In genomic region chr1:67429528-67430357, GRCh38 we compare ENCODE assay signal across 8 cellular contexts. TPM values are rescaled to one million over a fixed set of nuclear protein-coding genes. Genes with fewer than 3 reads are reported as not detected.
DNase-seq lines count a peak whose midpoint lies in the region; ATAC-seq and TF ChIP-seq lines count a peak whose summit lies in the region.

No MANE protein-coding gene starts in this region.

- peak overlapping the region; percentile 97 for H3K27ac ChIP-seq in CD4-positive, CD25-positive, alpha-beta regulatory T cell (ENCODE audit: insufficient read depth, low read length, poor library complexity, severe bottlenecking)
- peak overlapping the region; percentile 78 for H3K27ac ChIP-seq in Karpas-422 (ENCODE audit: low read length)
- H3K27ac ChIP-seq in neural progenitor cell: peak overlapping the region; percentile 24
- H3K27ac ChIP-seq in thymus (ENCODE audit: low read depth): peak overlapping the region; percentile 44

- peak overlapping the region; percentile 98 for H3K9ac ChIP-seq in Karpas-422 (ENCODE audit: low read length)
- H3K9ac ChIP-seq in neural progenitor cell: peak overlapping the region; percentile 95

- DNase-seq in CD4-positive, CD25-positive, alpha-beta regulatory T cell: peak in 2 of 3 donors; percentile 7 to 50
- DNase-seq in Karpas-422 (peak; percentile 72), fibroblast of mammary gland (ENCODE audit: low read depth) (peak; percentile 14), neural progenitor cell (ENCODE audit: low spot score) (peak; percentile 56), cortex of kidney (lab: John Stamatoyannopoulos, UW) (no peak)
- peak; percentile 76 for DNase-seq in activated CD8-positive, alpha-beta memory T cell treated with anti-CD3 and anti-CD28 coated beads, Interleukin-2, amount 50 U/mL, for 48 hours

- H3F3A ChIP-seq in neural progenitor cell (ENCODE audit: low read depth): peaks cover 11% of the 10 kb centered on the region

- peaks cover 20% of the 10 kb centered on the region for H3K36me3 Mint-ChIP-seq in CD4-positive, CD25-positive, alpha-beta regulatory T cell
- H3K36me3 Mint-ChIP-seq in neural progenitor cell: peaks cover 31% of the 10 kb centered on the region

- no peaks in the 10 kb centered on the region for H3K9me2 ChIP-seq in Karpas-422 (replicated peaks; ENCODE audit: insufficient read depth, low read length)

- TF ChIP-seq CTCF in fibroblast of mammary gland (conservative IDR thresholded peaks at IDR 0.05; ENCODE audit: control insufficient read depth, insufficient read depth, low read depth, low read length): no peak
- no peak for TF ChIP-seq CTCF in neural progenitor cell (IDR thresholded peaks at IDR 0.05)

- H3K4me1 Mint-ChIP-seq in CD4-positive, CD25-positive, alpha-beta regulatory T cell: peaks cover 19 to 52% (median 41%) of the 10 kb centered on the region in 4 donors
- peaks cover 35% of the 10 kb centered on the region for H3K4me1 Mint-ChIP-seq in neural progenitor cell

- no peaks in the 10 kb centered on the region for H3K9me3 Mint-ChIP-seq in CD4-positive, CD25-positive, alpha-beta regulatory T cell
- no peaks in the 10 kb centered on the region for H3K9me3 Mint-ChIP-seq in neural progenitor cell

- under 1% methylated on average over 69 of the region's 69 CpGs for WGBS in thymus

- H3K4me2 ChIP-seq in Karpas-422 (ENCODE audit: low read depth, low read length, poor library complexity, severe bottlenecking) (peak overlapping the region; percentile 85), neural progenitor cell (peak overlapping the region; percentile 93)

- H4K20me1 ChIP-seq in Karpas-422 (ENCODE audit: insufficient read depth, low read depth, low read length) (peaks cover 47% of the 10 kb centered on the region), neural progenitor cell (ENCODE audit: low read depth) (peaks cover 52% of the 10 kb centered on the region)

- H3K79me2 ChIP-seq in Karpas-422 (ENCODE audit: low read length): peaks cover 55% of the 10 kb centered on the region
- peaks cover 55% of the 10 kb centered on the region for H3K79me2 ChIP-seq in neural progenitor cell (ENCODE audit: low read depth)

- H3K27me3 Mint-ChIP-seq in CD4-positive, CD25-positive, alpha-beta regulatory T cell: peaks cover 6% of the 10 kb centered on the region
- peaks cover 5% of the 10 kb centered on the region for H3K27me3 Mint-ChIP-seq in neural progenitor cell (ENCODE audit: insufficient read depth, low read depth)

- peak overlapping the region; percentile 98 to 100 (median 99) for H3K27ac Mint-ChIP-seq in CD4-positive, CD25-positive, alpha-beta regulatory T cell
- peak overlapping the region; percentile 99 for H3K27ac Mint-ChIP-seq in neural progenitor cell

- peaks cover 42% of the 10 kb centered on the region for H3K4me1 ChIP-seq in CD4-positive, CD25-positive, alpha-beta regulatory T cell (ENCODE audit: control insufficient read depth, insufficient read depth, low read length, poor library complexity, severe bottlenecking)
- H3K4me1 ChIP-seq in Karpas-422 (ENCODE audit: low read length) (peaks cover 46% of the 10 kb centered on the region), neural progenitor cell (peaks cover 22% of the 10 kb centered on the region), thymus (ENCODE audit: control insufficient read depth, insufficient read depth, low read length) (no peaks in the 10 kb centered on the region)

- peaks cover 15% of the 10 kb centered on the region for H3K36me3 ChIP-seq in CD4-positive, CD25-positive, alpha-beta regulatory T cell (ENCODE audit: control insufficient read depth, insufficient read depth, low read length)
- H3K36me3 ChIP-seq in Karpas-422 (ENCODE audit: insufficient read depth, low read length): peaks cover 48% of the 10 kb centered on the region
- peaks cover 28% of the 10 kb centered on the region for H3K36me3 ChIP-seq in neural progenitor cell
- H3K36me3 ChIP-seq in thymus (ENCODE audit: control insufficient read depth, insufficient read depth): peaks cover 5% of the 10 kb centered on the region

- peak; percentile 1 to 3 for ATAC-seq in CD4-positive, CD25-positive, alpha-beta regulatory T cell (ENCODE audit: low read depth in 2 of 2)
- ATAC-seq in GM21526 (IDR thresholded peaks at IDR 0.05; ENCODE audit: low FRiP score, unreplicated experiment): peak; percentile 1

- H3K27me3 ChIP-seq in CD4-positive, CD25-positive, alpha-beta regulatory T cell (ENCODE audit: control insufficient read depth, insufficient read depth, low read length): no peaks in the 10 kb centered on the region
- H3K27me3 ChIP-seq in Karpas-422 (ENCODE audit: low read length) (no peaks in the 10 kb centered on the region), neural progenitor cell (peaks cover 12% of the 10 kb centered on the region), thymus (ENCODE audit: control insufficient read depth, insufficient read depth) (no peaks in the 10 kb centered on the region)

- H3K9me3 ChIP-seq in CD4-positive, CD25-positive, alpha-beta regulatory T cell (ENCODE audit: control insufficient read depth in 2 of 2, low read length in 2 of 2): no peaks in the 10 kb centered on the region
- H3K9me3 ChIP-seq in Karpas-422 (ENCODE audit: low read length) (no peaks in the 10 kb centered on the region), neural progenitor cell (ENCODE audit: low read depth) (no peaks in the 10 kb centered on the region), thymus (ENCODE audit: control insufficient read depth) (no peaks in the 10 kb centered on the region)

- H3K4me3 ChIP-seq in CD4-positive, CD25-positive, alpha-beta regulatory T cell (ENCODE audit: low read depth, low read length): peak overlapping the region; percentile 98
- H3K4me3 ChIP-seq in Karpas-422 (ENCODE audit: low read length) (peak overlapping the region; percentile 90), fibroblast of mammary gland (ENCODE audit: control insufficient read depth, low read depth, low read length) (peak overlapping the region; percentile 80), neural progenitor cell (peak overlapping the region; percentile 80), thymus (ENCODE audit: low read length) (peak overlapping the region; percentile 82)

- H2AFZ ChIP-seq in Karpas-422 (ENCODE audit: low read length): no peak overlapping the region
- peak overlapping the region; percentile 51 for H2AFZ ChIP-seq in neural progenitor cell (replicated peaks)

- H3K4me3 Mint-ChIP-seq in CD4-positive, CD25-positive, alpha-beta regulatory T cell: peak overlapping the region; percentile 95 to 100 (median 96)
- peak overlapping the region; percentile 99 for H3K4me3 Mint-ChIP-seq in neural progenitor cell

RNA-seq across cellular contexts. Expression of gene SERBP1, which starts 0.5 kb away (rescaled TPM):
- total RNA-seq in CD4-positive, CD25-positive, alpha-beta regulatory T cell: 148 TPM
- polyA plus RNA-seq in CD4-positive, CD25-positive, alpha-beta regulatory T cell: 100 to 1,000 TPM; 131 to 139 (median 137) TPM
- 156 and 291 TPM in 2 replicates for total RNA-seq in Karpas-422 (2014; rRNA removed; shearing (Covaris generic); ENCODE audit: low replicate concordance)
- total RNA-seq in neural progenitor cell (ENCODE audit: low replicate concordance): 399 and 534 TPM in 2 replicates
- 132 TPM for polyA plus RNA-seq in thymus

Comparison
In these comparisons a context has a peak if more than half of its experiments do, and no peak if none do; other contexts are left out.
1. H3K27ac ChIP-seq: peak in every context shown above with its lines; median percentile 97 in CD4-positive, CD25-positive, alpha-beta regulatory T cell; 78 in Karpas-422; 44 in thymus; 24 in neural progenitor cell.